ENCODE assay signal across 19 cellular contexts in genomic region chr1:194568610-194569009, GRCh38.
DNase-seq lines count a peak whose midpoint lies in the region; ATAC-seq, FAIRE-seq and TF ChIP-seq lines count a peak whose summit lies in the region.
"Had no signal": no experiment of that assay in that cellular context is flagged by ENCODE, and none has a peak within 500 bp of the region (broad histone marks: within the 10 kb centered on the region; RNA-seq: fewer than 3 reads in every experiment).

No MANE protein-coding gene starts in this region.

- no peak overlapping the region for H3K4me3 Mint-ChIP-seq in type B pancreatic cell
- H3K4me3 Mint-ChIP-seq: activated CD4-positive, alpha-beta memory T cell treated with anti-CD3 and anti-CD28 coated beads, Interleukin-2, amount 10 ng/mL, durations not matched to agents 7 days and 5 days; activated naive CD4-positive, alpha-beta T cell treated with anti-CD3 and anti-CD28 coated beads for 36 hours; activated T-cell treated with anti-CD3 and anti-CD28 coated beads, Interleukin-2, amount 50 U/mL, for 24 hours; CD4-positive, CD25-positive, alpha-beta regulatory T cell; T-cell had no signal

- ATAC-seq in GM19452 (IDR thresholded peaks at IDR 0.05; ENCODE audit: unreplicated experiment) (no peak), GM18505 (IDR thresholded peaks at IDR 0.05; ENCODE audit: unreplicated experiment) (no peak)
- ATAC-seq: left cardiac atrium, T-cell had no signal

- no peaks in the 10 kb centered on the region for H3K27me3 Mint-ChIP-seq in type B pancreatic cell
- H3K27me3 Mint-ChIP-seq: activated CD4-positive, alpha-beta memory T cell treated with anti-CD3 and anti-CD28 coated beads, Interleukin-2, amount 10 ng/mL, durations not matched to agents 7 days and 5 days; activated T-cell treated with anti-CD3 and anti-CD28 coated beads, Interleukin-2, amount 50 U/mL, for 24 hours; CD4-positive, CD25-positive, alpha-beta regulatory T cell; T-cell had no signal

- DNase-seq in H54 (ENCODE audit: insufficient read length, low spot score) (peak; percentile 3), MG63 (peak; percentile 4), brain microvascular endothelial cell (peak; percentile 10), type B pancreatic cell (ENCODE audit: extremely low spot score, unreplicated experiment) (no peak), glomerular visceral epithelial cell (ENCODE audit: extremely low spot score) (no peak)
- DNase-seq: activated CD4-positive, alpha-beta memory T cell treated with anti-CD3 and anti-CD28 coated beads, Interleukin-2, amount 10 ng/mL, durations not matched to agents 7 days and 5 days; activated naive CD4-positive, alpha-beta T cell treated with anti-CD3 and anti-CD28 coated beads for 36 hours; activated T-cell treated with anti-CD3 and anti-CD28 coated beads, Interleukin-2, amount 50 U/mL, for 24 hours; CD4-positive, CD25-positive, alpha-beta regulatory T cell; colonic mucosa; left cardiac atrium; NCI-H187; NCI-H446; T-cell; WERI-Rb-1 had no signal

- no peak for TF ChIP-seq POLR2A in H54 (IDR thresholded peaks at IDR 0.05; ENCODE audit: low read depth, low read length)
- TF ChIP-seq POLR2A in GM18505 (IDR thresholded peaks at IDR 0.05; ENCODE audit: borderline replicate concordance, extremely low read depth, insufficient read depth, insufficient read length), result no peak

- no peaks in the 10 kb centered on the region for H3K36me3 ChIP-seq in MG63
- H3K36me3 ChIP-seq in brain microvascular endothelial cell (replicated peaks), result no peaks in the 10 kb centered on the region
- H3K36me3 ChIP-seq: colonic mucosa, WERI-Rb-1 had no signal

- no peak overlapping the region for H3K27ac Mint-ChIP-seq in type B pancreatic cell
- H3K27ac Mint-ChIP-seq: activated CD4-positive, alpha-beta memory T cell treated with anti-CD3 and anti-CD28 coated beads, Interleukin-2, amount 10 ng/mL, durations not matched to agents 7 days and 5 days; activated naive CD4-positive, alpha-beta T cell treated with anti-CD3 and anti-CD28 coated beads for 36 hours; activated T-cell treated with anti-CD3 and anti-CD28 coated beads, Interleukin-2, amount 50 U/mL, for 24 hours; CD4-positive, CD25-positive, alpha-beta regulatory T cell; T-cell had no signal

- no peak for FAIRE-seq in H54 (lab: Jason Lieb, UNC)
- FAIRE-seq: endometrium, H1 had no signal

- H3K4me3 ChIP-seq in MG63 (no peak overlapping the region), brain microvascular endothelial cell (ENCODE audit: low read depth, low read length) (no peak overlapping the region)
- H3K4me3 ChIP-seq: colonic mucosa had no signal

- H3K27ac ChIP-seq in brain microvascular endothelial cell, result no peak overlapping the region
- H3K27ac ChIP-seq: colonic mucosa, WERI-Rb-1 had no signal

- no peaks in the 10 kb centered on the region for H3K9me3 Mint-ChIP-seq in type B pancreatic cell
- H3K9me3 Mint-ChIP-seq: activated CD4-positive, alpha-beta memory T cell treated with anti-CD3 and anti-CD28 coated beads, Interleukin-2, amount 10 ng/mL, durations not matched to agents 7 days and 5 days; activated naive CD4-positive, alpha-beta T cell treated with anti-CD3 and anti-CD28 coated beads for 36 hours; activated T-cell treated with anti-CD3 and anti-CD28 coated beads, Interleukin-2, amount 50 U/mL, for 24 hours; CD4-positive, CD25-positive, alpha-beta regulatory T cell; T-cell had no signal

- no peaks in the 10 kb centered on the region for H3K27me3 ChIP-seq in MG63
- H3K27me3 ChIP-seq in brain microvascular endothelial cell (replicated peaks), result no peaks in the 10 kb centered on the region
- H3K27me3 ChIP-seq: colonic mucosa had no signal

- no peaks in the 10 kb centered on the region for H3K4me1 Mint-ChIP-seq in type B pancreatic cell (ENCODE audit: unreplicated experiment)
- H3K4me1 Mint-ChIP-seq: activated CD4-positive, alpha-beta memory T cell treated with anti-CD3 and anti-CD28 coated beads, Interleukin-2, amount 10 ng/mL, durations not matched to agents 7 days and 5 days; CD4-positive, CD25-positive, alpha-beta regulatory T cell; T-cell had no signal

- no peaks in the 10 kb centered on the region for H3K36me3 Mint-ChIP-seq in type B pancreatic cell
- H3K36me3 Mint-ChIP-seq: CD4-positive, CD25-positive, alpha-beta regulatory T cell; T-cell had no signal

- TF ChIP-seq CTCF in brain microvascular endothelial cell (IDR thresholded peaks at IDR 0.05; ENCODE audit: low read depth, low read length, missing control alignments), result peak; percentile 41
- TF ChIP-seq CTCF in type B pancreatic cell (conservative IDR thresholded peaks at IDR 0.05), result peak; percentile 32

- in situ Hi-C loops in brain microvascular endothelial cell (cut with HindIII; ENCODE audit: low pct_ligation_motif_present, low sequenced_read_pairs), result no loop called here

- no peaks in the 10 kb centered on the region for H3K9me3 ChIP-seq in MG63
- H3K9me3 ChIP-seq: colonic mucosa had no signal

Comparison
In these comparisons a context has a peak if more than half of its experiments do, and no peak if none do; other contexts are left out.
1. DNase-seq: peak in H54 (single experiment), MG63 (single experiment) and brain microvascular endothelial cell (single experiment); none in type B pancreatic cell (single experiment) and glomerular visceral epithelial cell (single experiment).